Comparison of ENCODE assay signal across 8 cellular contexts in genomic region chrX:20515841-20516461, GRCh38.
DNase-seq lines count a peak whose midpoint lies in the region; ATAC-seq and TF ChIP-seq lines count a peak whose summit lies in the region.

No MANE protein-coding gene starts in this region.

- ATAC-seq in GM18868 (IDR thresholded peaks at IDR 0.05; ENCODE audit: unreplicated experiment) (peak; percentile 99), HG03060 (IDR thresholded peaks at IDR 0.05; ENCODE audit: low read depth, unreplicated experiment) (peak; percentile 99)

- H3K4me3 ChIP-seq in epithelial cell of proximal tubule (ENCODE audit: low read depth, low read length): no peak overlapping the region

- peak; percentile 29 for DNase-seq in AG08396 (ENCODE audit: low spot score)
- peak; percentile 89 for DNase-seq in RKO (ENCODE audit: low spot score)
- DNase-seq in epithelial cell of proximal tubule (ENCODE audit: low read depth): peak; percentile 73
- peak; percentile 23 to 27 for DNase-seq in stimulated activated CD8-positive, alpha-beta memory T cell treated with anti-CD3 and anti-CD28 coated beads, Interleukin-7, amount 100 ng/mL, for 48 hours (ENCODE audit: extremely low read depth in 1 of 2, low read depth in 1 of 2)
- no peak for DNase-seq in NCI-H82 (lab: John Stamatoyannopoulos, UW)
- no peak for DNase-seq in NCI-H510A (lab: John Stamatoyannopoulos, UW)

- TF ChIP-seq CTCF in epithelial cell of proximal tubule (conservative IDR thresholded peaks at IDR 0.05; ENCODE audit: low read depth, low read length): no peak

Comparison
In these comparisons a context has a peak if more than half of its experiments do, and no peak if none do; other contexts are left out.
1. DNase-seq: peak in AG08396 (single experiment), RKO (single experiment), epithelial cell of proximal tubule (single experiment) and stimulated activated CD8-positive, alpha-beta memory T cell treated with anti-CD3 and anti-CD28 coated beads, Interleukin-7, amount 100 ng/mL, for 48 hours (2 of 2); none in NCI-H82 (single experiment) and NCI-H510A (single experiment).